ENCODE assay signal across 9 cellular contexts in genomic region chr2:12430036-12430795, GRCh38.
DNase-seq lines count a peak whose midpoint lies in the region; ATAC-seq, FAIRE-seq and TF ChIP-seq lines count a peak whose summit lies in the region.
"Had no signal": no experiment of that assay in that cellular context is flagged by ENCODE, and none has a peak within 500 bp of the region (broad histone marks: within the 10 kb centered on the region; RNA-seq: fewer than 3 reads in every experiment).

No MANE protein-coding gene starts in this region.

- H3K27ac ChIP-seq in CD4-positive, alpha-beta T cell (ENCODE audit: low read depth, low read length): no peak overlapping the region
- H3K27ac ChIP-seq in GM12878 (ENCODE audit: control insufficient read depth, insufficient read depth) (no peak overlapping the region; the same call in 1 of the 2 replicates), mesendoderm (ENCODE audit: low read depth, low read length) (no peak overlapping the region)

- FAIRE-seq in GM12878 (lab: Jason Lieb, UNC): no peak

- H2BK15ac ChIP-seq in mesendoderm (replicated peaks; ENCODE audit: low read depth): no peak overlapping the region

- no peaks in the 10 kb centered on the region for H3K36me3 Mint-ChIP-seq in CD4-positive, alpha-beta T cell (ENCODE audit: low read depth)
- no peaks in the 10 kb centered on the region for H3K36me3 Mint-ChIP-seq in IgD-negative memory B cell
- H3K36me3 Mint-ChIP-seq in naive B cell: no peaks in the 10 kb centered on the region

- intact Hi-C loops in CD4-positive, alpha-beta T cell (cut with DNase I, micrococcal nuclease): no loop called here
- intact Hi-C loops in GM12878 (cut with micrococcal nuclease; ENCODE audit: unreplicated experiment): loop anchor here (1.0 to 5.0 kb wide), 3 partner anchors 138 to 601 kb away; partner anchors contain the start of gene TRIB2

- in situ Hi-C loops in GM12878 (cut with MboI): no loop called here

- no peak overlapping the region for H4K5ac ChIP-seq in mesendoderm (ENCODE audit: low read length)

- no peak overlapping the region for H2BK120ac ChIP-seq in mesendoderm (ENCODE audit: low read depth, low read length)

- CTCF ChIA-PET in CD4-positive, alpha-beta T cell (lab: Charles Lee): no interaction called here
- CTCF ChIA-PET in GM12878 (lab: Yijun Ruan, JAX): interaction anchor here (1.2 to 1.6 kb wide), 3 partner anchors 10 to 296 kb away, joined by 3 to 5 read pairs (median 5); no protein-coding TSS in a partner anchor

- no peak overlapping the region for H3K18ac ChIP-seq in mesendoderm (ENCODE audit: low read length)

- no peak overlapping the region for H2AK5ac ChIP-seq in mesendoderm (ENCODE audit: low read length)

- no peak for TF ChIP-seq CTCF in CD4-positive, alpha-beta T cell (IDR thresholded peaks at IDR 0.05)
- TF ChIP-seq CTCF in GM12878 (IDR thresholded peaks at IDR 0.05 in 2 of 3, conservative IDR thresholded peaks at IDR 0.05 in 1 of 3; ENCODE audit: control insufficient read depth in 2 of 3, extremely low read depth in 1 of 3, insufficient read depth in 1 of 3, low read depth in 3 of 3, low read length in 3 of 3): no peak

- H3K36me3 ChIP-seq in GM12878 (ENCODE audit: control insufficient read depth in 2 of 2, insufficient read depth in 2 of 2, low read length in 1 of 2): no peaks in the 10 kb centered on the region
- no peaks in the 10 kb centered on the region for H3K36me3 ChIP-seq in mesendoderm (ENCODE audit: control insufficient read depth, insufficient read depth, low read length)

- H3K4me3 Mint-ChIP-seq in CD4-positive, alpha-beta T cell: peak overlapping the region; percentile 57
- H3K4me3 Mint-ChIP-seq in IgD-negative memory B cell: peak overlapping the region in 3 of 4 donors; percentile 47 to 86 (median 75)
- peak overlapping the region in 6 of 8 donors; percentile 1 to 61 (median 18) for H3K4me3 Mint-ChIP-seq in naive B cell

- H3K9ac ChIP-seq in GM12878 (ENCODE audit: control insufficient read depth, insufficient read depth, low read length) (no peak overlapping the region; the same call in 1 of the 2 replicates), mesendoderm (ENCODE audit: low read length) (no peak overlapping the region)

- H3K4me2 ChIP-seq in GM12878 (ENCODE audit: control insufficient read depth, insufficient read depth): peak overlapping the region; percentile 54; the same call in 1 of the 2 replicates
- no peak overlapping the region for H3K4me2 ChIP-seq in mesendoderm (ENCODE audit: low read length)

- H3K4me3 ChIP-seq in GM12878 (no peak overlapping the region), mesendoderm (ENCODE audit: low read length) (no peak overlapping the region)

- TF ChIP-seq EP300 in GM12878 (IDR thresholded peaks at IDR 0.05; ENCODE audit: borderline replicate concordance in 1 of 2, control insufficient read depth in 1 of 2, low read depth in 2 of 2, low read length in 2 of 2): no peak

- H4K20me1 ChIP-seq in GM12878 (ENCODE audit: control insufficient read depth, insufficient read depth): no peaks in the 10 kb centered on the region

- no peaks in the 10 kb centered on the region for H3K9me3 ChIP-seq in CD4-positive, alpha-beta T cell (ENCODE audit: control insufficient read depth, low read length)
- H3K9me3 ChIP-seq in GM12878 (replicated peaks; ENCODE audit: control insufficient read depth, insufficient read depth, low read length): no peaks in the 10 kb centered on the region

- peak overlapping the region; percentile 81 for H3K27ac Mint-ChIP-seq in CD4-positive, alpha-beta T cell
- H3K27ac Mint-ChIP-seq in IgD-negative memory B cell (peak overlapping the region in 2 of 3 donors; percentile 21 to 59), naive B cell (peak overlapping the region in 2 of 6 donors; percentile 40 to 98)

- H3K4me1 Mint-ChIP-seq in CD4-positive, alpha-beta T cell (ENCODE audit: low read depth): peaks cover 49% of the 10 kb centered on the region
- H3K4me1 Mint-ChIP-seq in IgD-negative memory B cell (peaks cover 6 to 15% (median 8%) of the 10 kb centered on the region in 3 donors), naive B cell (peaks cover 10 to 16% (median 15%) of the 10 kb centered on the region in 3 donors)

- no peak for TF ChIP-seq POLR2A in GM12878 (IDR thresholded peaks at IDR 0.05; ENCODE audit: low read depth, low read length)

- ATAC-seq in CD4-positive, alpha-beta T cell (ENCODE audit: poor library complexity): no peak
- ATAC-seq in GM12878 (no peak), naive B cell (ENCODE audit: low read depth in 2 of 2) (no peak), HG02798 (IDR thresholded peaks at IDR 0.05; ENCODE audit: poor library complexity, unreplicated experiment) (no peak)

- RAD21 ChIA-PET in GM12878 (lab: Charles Lee; ENCODE audit: unreplicated experiment): interaction anchor here (0.6 to 2.3 kb wide), 5 partner anchors 159 to 559 kb away, joined by 3 to 13 read pairs (median 3); no protein-coding TSS in a partner anchor

- H3K27me3 Mint-ChIP-seq in CD4-positive, alpha-beta T cell: no peaks in the 10 kb centered on the region
- H3K27me3 Mint-ChIP-seq in IgD-negative memory B cell (no peaks in the 10 kb centered on the region), naive B cell (no peaks in the 10 kb centered on the region)

- H3K4me1 ChIP-seq in GM12878 (ENCODE audit: control insufficient read depth, insufficient read depth, low read length): no peaks in the 10 kb centered on the region
- H3K4me1 ChIP-seq in mesendoderm (ENCODE audit: control insufficient read depth, low read depth, low read length): peaks cover 6% of the 10 kb centered on the region

- POLR2A ChIA-PET in CD4-positive, alpha-beta T cell (lab: Charles Lee): interaction anchor here (1.0 kb wide), 1 partner anchor 286 kb away, joined by 3 read pairs; no protein-coding TSS in a partner anchor
- POLR2A ChIA-PET in GM12878 (lab: Charles Lee): no interaction called here

- SMC1A ChIA-PET in GM12878 (lab: Charles Lee; ENCODE audit: uncharacterized antibody, unreplicated experiment): interaction anchor here (0.7 to 1.6 kb wide), 6 partner anchors 12 to 500 kb away, joined by 3 to 7 read pairs (median 3); no protein-coding TSS in a partner anchor

- H2BK5ac ChIP-seq in mesendoderm (ENCODE audit: low read length): no peak overlapping the region

- 57% methylated on average over 4 of the region's 4 CpGs for WGBS in GM12878 (ENCODE audit: insufficient coverage, insufficient replicate concordance, low lambda C conversion rate, missing lambda C conversion rate)
- 100% methylated on average over 1 of the region's 4 CpGs for WGBS in mesendoderm (ENCODE audit: extremely low coverage, insufficient coverage, low lambda C conversion rate)

- H3K27me3 ChIP-seq in CD4-positive, alpha-beta T cell (ENCODE audit: control insufficient read depth, insufficient read depth, low read length): no peaks in the 10 kb centered on the region
- H3K27me3 ChIP-seq in GM12878 (replicated peaks in 1 of 2; ENCODE audit: control insufficient read depth in 2 of 2, insufficient read depth in 2 of 2, low read length in 1 of 2) (no peaks in the 10 kb centered on the region), mesendoderm (ENCODE audit: insufficient read depth, low read length, poor library complexity) (no peaks in the 10 kb centered on the region)

- H3K79me2 ChIP-seq in GM12878 (ENCODE audit: control insufficient read depth, insufficient read depth, low read length) (no peaks in the 10 kb centered on the region), mesendoderm (ENCODE audit: control insufficient read depth, insufficient read depth, low read length) (no peaks in the 10 kb centered on the region)

- BruUV-seq in GM12878 (replicated peaks; lab: Mats Ljungman, UMichigan): no TSS peak

- H3K4ac ChIP-seq in mesendoderm (ENCODE audit: low read depth, low read length): no peak overlapping the region

- H3K9me3 Mint-ChIP-seq in CD4-positive, alpha-beta T cell: no peaks in the 10 kb centered on the region
- H3K9me3 Mint-ChIP-seq in IgD-negative memory B cell (no peaks in the 10 kb centered on the region), naive B cell (no peaks in the 10 kb centered on the region)

- H2AFZ ChIP-seq in GM12878 (ENCODE audit: control insufficient read depth, low read depth, low read length): no peak overlapping the region

- no peak overlapping the region for H3K23ac ChIP-seq in mesendoderm (ENCODE audit: low read length)

- H3K56ac ChIP-seq in mesendoderm (ENCODE audit: low read length): no peak overlapping the region

- H3K79me1 ChIP-seq in mesendoderm (ENCODE audit: low read length): no peaks in the 10 kb centered on the region

- DNase-seq in CD4-positive, alpha-beta T cell: no peak
- DNase-seq in GM12878 (ENCODE audit: low read depth, low spot score): no peak
- DNase-seq in naive B cell: no peak
- no peak for DNase-seq in HuH-7 (ENCODE audit: low spot score)
- no peak for DNase-seq in putamen (ENCODE audit: low spot score)
- no peak for DNase-seq in mesendoderm
- DNase-seq: NCI-H2081 had no signal

- no peak for TF ChIP-seq RAD21 in GM12878 (IDR thresholded peaks at IDR 0.05; ENCODE audit: insufficient read depth, low read depth, low read length)

- H4K8ac ChIP-seq in mesendoderm (ENCODE audit: low read depth, low read length): no peak overlapping the region

TF ChIP-seq in GM12878, 131 proteins besides CTCF, POLR2A, EP300 and RAD21 (continues in another document):
- TF ChIP-seq, protein P1, sequence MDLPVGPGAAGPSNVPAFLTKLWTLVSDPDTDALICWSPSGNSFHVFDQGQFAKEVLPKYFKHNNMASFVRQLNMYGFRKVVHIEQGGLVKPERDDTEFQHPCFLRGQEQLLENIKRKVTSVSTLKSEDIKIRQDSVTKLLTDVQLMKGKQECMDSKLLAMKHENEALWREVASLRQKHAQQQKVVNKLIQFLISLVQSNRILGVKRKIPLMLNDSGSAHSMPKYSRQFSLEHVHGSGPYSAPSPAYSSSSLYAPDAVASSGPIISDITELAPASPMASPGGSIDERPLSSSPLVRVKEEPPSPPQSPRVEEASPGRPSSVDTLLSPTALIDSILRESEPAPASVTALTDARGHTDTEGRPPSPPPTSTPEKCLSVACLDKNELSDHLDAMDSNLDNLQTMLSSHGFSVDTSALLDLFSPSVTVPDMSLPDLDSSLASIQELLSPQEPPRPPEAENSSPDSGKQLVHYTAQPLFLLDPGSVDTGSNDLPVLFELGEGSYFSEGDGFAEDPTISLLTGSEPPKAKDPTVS (IDR thresholded peaks at IDR 0.05; ENCODE audit: low read depth, low read length): peak; percentile 93
- peak; percentile 19; the same call in 1 of the 2 replicates for TF ChIP-seq IRF5 (IDR thresholded peaks at IDR 0.05; ENCODE audit: borderline replicate concordance)
- no peak for TF ChIP-seq POLR2AphosphoS5 (IDR thresholded peaks at IDR 0.05; ENCODE audit: low read length)

Comparison
In these comparisons a context has a peak if more than half of its experiments do, and no peak if none do; other contexts are left out.
1. H3K4me3 Mint-ChIP-seq: peak in every context shown above with its lines; median percentile 75 in IgD-negative memory B cell; 57 in CD4-positive, alpha-beta T cell; 18 in naive B cell.